27 cellular contexts compared by ENCODE assay signal in genomic region chrX:134694935-134695334, GRCh38. TPM values are rescaled to one million over a fixed set of nuclear protein-coding genes. Genes with fewer than 3 reads are reported as not detected.
"Had no signal": no experiment of that assay in that cellular context is flagged by ENCODE, and none has a peak within 500 bp of the region (broad histone marks: within the 10 kb centered on the region; RNA-seq: fewer than 3 reads in every experiment).

No MANE protein-coding gene starts in this region.

- H3K9me3 Mint-ChIP-seq: activated B cell treated with CpG ODN at 0.5 μM for 24 hours; activated naive CD4-positive, alpha-beta T cell treated with anti-CD3 and anti-CD28 coated beads, Interleukin-2, amount 50 U/mL, for 72 hours; activated naive CD8-positive, alpha-beta T cell treated with anti-CD3 and anti-CD28 coated beads, Interleukin-2, amount 50 U/mL, for 24 hours; activated T-cell treated with anti-CD3 and anti-CD28 coated beads, Interleukin-2, amount 50 U/mL, for 24 hours; activated T-helper 1 cell treated with anti-CD3 and anti-CD28 coated beads, Interleukin-12 subunit alpha, Interleukin-12 subunit beta, Interleukin-2, Interleukin-4 antibody, amounts not matched to agents 30 ng/mL and 10 ng/mL and 1 ng/mL, durations not matched to agents 14 hours and 24 hours and 36 hours; T-cell had no signal

- H3K9me3 ChIP-seq: ascending aorta, MG63, Peyer's patch had no signal

- H3K36me3 ChIP-seq: ascending aorta, cardiac muscle cell, MG63, Peyer's patch had no signal

- H3K27ac ChIP-seq: ascending aorta, cardiac muscle cell, Peyer's patch, RWPE1 had no signal

- H3K27me3 ChIP-seq: ascending aorta, cardiac muscle cell, MG63, Peyer's patch had no signal

- H3K4me3 ChIP-seq: ascending aorta, cardiac muscle cell, MG63, Peyer's patch had no signal

- H3K27me3 Mint-ChIP-seq: activated B cell treated with CpG ODN at 0.5 μM for 24 hours, brain had no signal

- ATAC-seq: activated CD8-positive, alpha-beta memory T cell treated with anti-CD3 and anti-CD28 coated beads, Interleukin-2, amount 10 ng/mL, durations not matched to agents 7 days and 5 days; activated naive CD4-positive, alpha-beta T cell treated with anti-CD3 and anti-CD28 coated beads, Interleukin-2, amount 50 U/mL, for 72 hours; activated naive CD8-positive, alpha-beta T cell treated with anti-CD3 and anti-CD28 coated beads, Interleukin-2, amount 50 U/mL, for 24 hours; T-cell had no signal

- H3K36me3 Mint-ChIP-seq: activated CD8-positive, alpha-beta memory T cell treated with anti-CD3 and anti-CD28 coated beads, Interleukin-2, amount 10 ng/mL, durations not matched to agents 7 days and 5 days; activated naive CD4-positive, alpha-beta T cell treated with anti-CD3 and anti-CD28 coated beads, Interleukin-2, amount 50 U/mL, for 72 hours; brain; T-cell had no signal

- H3K4me1 Mint-ChIP-seq: activated B cell treated with CpG ODN at 0.5 μM for 24 hours; activated CD4-positive, alpha-beta T cell treated with anti-CD3 and anti-CD28 coated beads, Interleukin-2, amount 10 ng/mL, durations not matched to agents 24 days and 14 days; activated CD8-positive, alpha-beta memory T cell treated with anti-CD3 and anti-CD28 coated beads, Interleukin-2, amount 10 ng/mL, durations not matched to agents 7 days and 5 days; activated naive CD8-positive, alpha-beta T cell treated with anti-CD3 and anti-CD28 coated beads, Interleukin-2, amount 50 U/mL, for 24 hours; T-cell had no signal

- DNase-seq: activated B cell treated with CpG ODN at 0.5 μM for 24 hours; activated CD4-positive, alpha-beta T cell treated with anti-CD3 and anti-CD28 coated beads for 1 hour; activated CD4-positive, alpha-beta T cell treated with anti-CD3 and anti-CD28 coated beads, Interleukin-2, amount 10 ng/mL, durations not matched to agents 24 days and 14 days; activated CD4-positive, alpha-beta T cell treated with anti-CD3 and anti-CD28 coated beads, Interleukin-2, amount 50 U/mL, for 48 hours; activated CD8-positive, alpha-beta memory T cell treated with anti-CD3 and anti-CD28 coated beads, Interleukin-2, amount 10 ng/mL, durations not matched to agents 7 days and 5 days; activated effector memory CD4-positive, alpha-beta T cell treated with Interleukin-2 at 50 U/mL for 16 hours; activated naive CD4-positive, alpha-beta T cell treated with Interleukin-2 at 50 U/mL for 16 hours; activated naive CD8-positive, alpha-beta T cell treated with anti-CD3 and anti-CD28 coated beads, Interleukin-2, amount 50 U/mL, for 24 hours; activated T-cell treated with anti-CD3 and anti-CD28 coated beads, Interleukin-2, amount 50 U/mL, for 24 hours; amniotic stem cell; Kasumi-1; MG63; MV-4-11; NCI-H1092 treated with DMSO at 0.1 percent for 48 hours; NCI-H1436; NCI-H187; NCI-H2081; Peyer's patch; T-cell; T-helper 2 cell; T1000 had no signal

- H3K4me3 Mint-ChIP-seq: activated B cell treated with CpG ODN at 0.5 μM for 24 hours; activated CD4-positive, alpha-beta T cell treated with anti-CD3 and anti-CD28 coated beads, Interleukin-2, amount 10 ng/mL, durations not matched to agents 24 days and 14 days; activated CD8-positive, alpha-beta memory T cell treated with anti-CD3 and anti-CD28 coated beads, Interleukin-2, amount 10 ng/mL, durations not matched to agents 7 days and 5 days; activated naive CD8-positive, alpha-beta T cell treated with anti-CD3 and anti-CD28 coated beads, Interleukin-2, amount 50 U/mL, for 24 hours; activated T-cell treated with anti-CD3 and anti-CD28 coated beads, Interleukin-2, amount 50 U/mL, for 24 hours; activated T-helper 1 cell treated with anti-CD3 and anti-CD28 coated beads, Interleukin-12 subunit alpha, Interleukin-12 subunit beta, Interleukin-2, Interleukin-4 antibody, amounts not matched to agents 30 ng/mL and 10 ng/mL and 1 ng/mL, durations not matched to agents 14 hours and 24 hours and 36 hours; brain; T-cell had no signal

- H3K27ac Mint-ChIP-seq: activated B cell treated with CpG ODN at 0.5 μM for 24 hours; activated CD4-positive, alpha-beta T cell treated with anti-CD3 and anti-CD28 coated beads, Interleukin-2, amount 10 ng/mL, durations not matched to agents 24 days and 14 days; activated CD8-positive, alpha-beta memory T cell treated with anti-CD3 and anti-CD28 coated beads, Interleukin-2, amount 10 ng/mL, durations not matched to agents 7 days and 5 days; activated naive CD4-positive, alpha-beta T cell treated with anti-CD3 and anti-CD28 coated beads, Interleukin-2, amount 50 U/mL, for 72 hours; activated naive CD8-positive, alpha-beta T cell treated with anti-CD3 and anti-CD28 coated beads, Interleukin-2, amount 50 U/mL, for 24 hours; activated T-cell treated with anti-CD3 and anti-CD28 coated beads, Interleukin-2, amount 50 U/mL, for 24 hours; activated T-helper 1 cell treated with anti-CD3 and anti-CD28 coated beads, Interleukin-12 subunit alpha, Interleukin-12 subunit beta, Interleukin-2, Interleukin-4 antibody, amounts not matched to agents 30 ng/mL and 10 ng/mL and 1 ng/mL, durations not matched to agents 14 hours and 24 hours and 36 hours; T-cell had no signal

- H3K4me1 ChIP-seq: ascending aorta, Peyer's patch had no signal

RNA-seq across cellular contexts. Expression of gene PLAC1, which starts 36.7 kb away (rescaled TPM):
- total RNA-seq: activated B cell treated with CpG ODN at 0.5 μM for 24 hours; activated CD4-positive, alpha-beta T cell treated with anti-CD3 and anti-CD28 coated beads, Interleukin-2, amount 10 ng/mL, durations not matched to agents 24 days and 14 days; activated CD8-positive, alpha-beta memory T cell treated with anti-CD3 and anti-CD28 coated beads, Interleukin-2, amount 10 ng/mL, durations not matched to agents 7 days and 5 days; activated naive CD4-positive, alpha-beta T cell treated with anti-CD3 and anti-CD28 coated beads, Interleukin-2, amount 50 U/mL, for 72 hours; activated T-helper 1 cell treated with anti-CD3 and anti-CD28 coated beads, Interleukin-12 subunit alpha, Interleukin-12 subunit beta, Interleukin-2, Interleukin-4 antibody, amounts not matched to agents 30 ng/mL and 10 ng/mL and 1 ng/mL, durations not matched to agents 14 hours and 24 hours and 36 hours; ascending aorta; Peyer's patch; T-cell had no signal
